Comparison of ENCODE assay signal across 13 cellular contexts in genomic region chr18:23330423-23330822, GRCh38.
DNase-seq lines count a peak whose midpoint lies in the region; ATAC-seq and TF ChIP-seq lines count a peak whose summit lies in the region.
"Had no signal": no experiment of that assay in that cellular context is flagged by ENCODE, and none has a peak within 500 bp of the region (broad histone marks: within the 10 kb centered on the region; RNA-seq: fewer than 3 reads in every experiment).

No MANE protein-coding gene starts in this region.

- H3K27ac ChIP-seq in left lung, result peak overlapping the region; percentile 59 to 70
- H3K27ac ChIP-seq: tibial nerve had no signal

- H3K9me3 ChIP-seq in left lung, result no peaks in the 10 kb centered on the region
- H3K9me3 ChIP-seq: tibial nerve had no signal

- intact Hi-C loops in left lung (cut with DNase I), result no loop called here

- H3K36me3 ChIP-seq in left lung, result no peaks in the 10 kb centered on the region

- no peak for DNase-seq in left lung
- no peak for DNase-seq in left lobe of liver (ENCODE audit: low spot score)
- DNase-seq in amniotic stem cell (lab: John Stamatoyannopoulos, UW), result no peak
- no peak for DNase-seq in cerebellar nuclear complex (lab: John Stamatoyannopoulos, UW)
- no peak for DNase-seq in pons (ENCODE audit: low spot score)
- DNase-seq: activated naive CD4-positive, alpha-beta T cell treated with anti-CD3 and anti-CD28 coated beads for 36 hours; CD8-positive, alpha-beta memory T cell; NCI-H446; stimulated activated CD4-positive, alpha-beta T cell treated with anti-CD3 and anti-CD28 coated beads, Interleukin-2, amount 100 ng/mL, for 48 hours had no signal

- ATAC-seq in GM18498 (IDR thresholded peaks at IDR 0.05; ENCODE audit: unreplicated experiment), result peak; percentile 92
- peak; percentile 89 for ATAC-seq in GM21528 (IDR thresholded peaks at IDR 0.05; ENCODE audit: low FRiP score, unreplicated experiment)
- ATAC-seq in HG03457 (IDR thresholded peaks at IDR 0.05; ENCODE audit: unreplicated experiment), result peak; percentile 86
- peak; percentile 69 for ATAC-seq in left lung
- no peak for ATAC-seq in left lobe of liver

- no peak for TF ChIP-seq CTCF in left lung (IDR thresholded peaks at IDR 0.05)

- H3K27me3 ChIP-seq in left lung, result no peaks in the 10 kb centered on the region
- H3K27me3 ChIP-seq: tibial nerve had no signal

- H3K4me3 ChIP-seq in left lung, result peak overlapping the region in 1 of 2 donors; percentile 26
- H3K4me3 ChIP-seq: tibial nerve had no signal

- no peaks in the 10 kb centered on the region for H3K4me1 ChIP-seq in left lung
- H3K4me1 ChIP-seq: tibial nerve had no signal
